Comparison of ENCODE assay signal across 8 cellular contexts in genomic region chr10:91220954-91221696, GRCh38. TPM values are rescaled to one million over a fixed set of nuclear protein-coding genes. Genes with fewer than 3 reads are reported as not detected.
DNase-seq lines count a peak whose midpoint lies in the region; ATAC-seq and TF ChIP-seq lines count a peak whose summit lies in the region.

No MANE protein-coding gene starts in this region.

- no peaks in the 10 kb centered on the region for H3K27me3 ChIP-seq in lung (ENCODE audit: control insufficient read depth, insufficient read depth)

- H3K36me3 ChIP-seq in SK-N-MC (ENCODE audit: insufficient read depth, low read length): no peaks in the 10 kb centered on the region
- H3K36me3 ChIP-seq in lung (ENCODE audit: control insufficient read depth in 2 of 2, insufficient read depth in 2 of 2, low read length in 2 of 2): no peaks in the 10 kb centered on the region

- H3K4me1 ChIP-seq in lung (ENCODE audit: control insufficient read depth in 2 of 2, insufficient read depth in 2 of 2, low read length in 2 of 2): peaks cover 2 to 14% of the 10 kb centered on the region in 2 donors

- no peak for TF ChIP-seq CTCF in lung (IDR thresholded peaks at IDR 0.05; ENCODE audit: control extremely low read depth, extremely low read depth)

- WGBS in lung, 2 donors: 1 to 2% methylated on average over 19 to 40 of the region's 40 CpGs

- DNase-seq in AG08396 (ENCODE audit: low spot score) (peak; percentile 54), SK-N-MC (ENCODE audit: low read depth, low spot score) (no peak), lung (ENCODE audit: low spot score) (peak; percentile 38), substantia nigra (lab: John Stamatoyannopoulos, UW) (peak in 12 of 49 donors; percentile 5 to 47 (median 22)), NCI-H146 treated with DMSO at 0.1 percent for 48 hours (lab: John Stamatoyannopoulos, UW; ENCODE audit: unreplicated experiment) (no peak)
- peak; percentile 12 for DNase-seq in effector CD4-positive, alpha-beta T cell

- H3K9me3 ChIP-seq in SK-N-MC (ENCODE audit: low read depth, low read length) (no peaks in the 10 kb centered on the region), lung (ENCODE audit: control insufficient read depth in 2 of 2, insufficient read depth in 1 of 2, low read length in 1 of 2) (no peaks in the 10 kb centered on the region)

- no peak overlapping the region for H3K27ac ChIP-seq in SK-N-MC
- peak overlapping the region; percentile 97 to 98 for H3K27ac ChIP-seq in lung (ENCODE audit: low read depth in 1 of 2, low read length in 1 of 2)
- peak overlapping the region; percentile 82 for H3K27ac ChIP-seq in substantia nigra (ENCODE audit: low read depth, low read length, poor library complexity, severe bottlenecking)

- H3K4me3 ChIP-seq in SK-N-MC: peak overlapping the region; percentile 70
- H3K4me3 ChIP-seq in lung: peak overlapping the region; percentile 98

- H3K9ac ChIP-seq in SK-N-MC (ENCODE audit: insufficient read length): peak overlapping the region; percentile 65

- ATAC-seq in GM18511 (IDR thresholded peaks at IDR 0.05; ENCODE audit: unreplicated experiment) (peak; percentile 38), HG03066 (IDR thresholded peaks at IDR 0.05; ENCODE audit: low read depth, unreplicated experiment) (peak; percentile 20), lung (ENCODE audit: insufficient read depth, low FRiP score) (peak; percentile 22)

RNA-seq across cellular contexts. Expression of gene PCGF5, which starts 0.7 kb away (rescaled TPM):
- 10 to 100 TPM; 36.3 to 36.9 TPM for total RNA-seq in lung
- polyA plus RNA-seq in lung: 10 to 100 TPM; 27.2 to 29.0 TPM

Comparison
In these comparisons a context has a peak if more than half of its experiments do, and no peak if none do; other contexts are left out.
1. DNase-seq: peak in AG08396 (single experiment), effector CD4-positive, alpha-beta T cell (single experiment) and lung (single experiment); none in SK-N-MC (single experiment) and NCI-H146 treated with DMSO at 0.1 percent for 48 hours (single experiment).
2. Peak in every context shown above with its lines, with median percentiles within 50 percentile points of each other: ATAC-seq.